Comparison of ENCODE assay signal across 1 cellular context in the genomic region with DNA sequence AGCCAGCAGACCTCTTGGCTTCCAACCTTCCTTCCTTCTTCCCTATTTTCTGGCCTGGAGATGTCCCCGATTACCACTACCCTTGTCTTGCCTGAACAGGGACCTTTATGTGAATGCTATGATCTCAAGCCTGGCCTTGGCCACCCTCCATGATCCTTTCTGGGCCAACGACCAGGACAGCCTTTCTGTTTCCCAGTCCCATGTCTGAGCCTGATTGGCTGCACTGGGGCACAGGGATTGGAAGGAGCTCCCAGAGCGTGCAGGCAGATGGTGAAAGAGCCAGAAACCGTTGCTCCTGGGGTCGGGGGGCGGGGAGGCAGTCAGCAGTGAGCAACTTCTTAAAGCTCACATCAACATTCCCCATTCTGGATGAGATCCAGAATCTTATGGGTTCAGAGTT.
TF ChIP-seq lines count a peak whose summit lies in the region.

No MANE protein-coding gene starts in this region.

TF ChIP-seq in IMR-90, 13 proteins besides CTCF, POLR2A, EP300 and RAD21 (continued from another document):
- no peak for TF ChIP-seq RFX5 (IDR thresholded peaks at IDR 0.05; ENCODE audit: low read depth, low read length)
- TF ChIP-seq MAZ (IDR thresholded peaks at IDR 0.05; ENCODE audit: borderline replicate concordance, low read depth, low read length): no peak
- TF ChIP-seq, protein P1, sequence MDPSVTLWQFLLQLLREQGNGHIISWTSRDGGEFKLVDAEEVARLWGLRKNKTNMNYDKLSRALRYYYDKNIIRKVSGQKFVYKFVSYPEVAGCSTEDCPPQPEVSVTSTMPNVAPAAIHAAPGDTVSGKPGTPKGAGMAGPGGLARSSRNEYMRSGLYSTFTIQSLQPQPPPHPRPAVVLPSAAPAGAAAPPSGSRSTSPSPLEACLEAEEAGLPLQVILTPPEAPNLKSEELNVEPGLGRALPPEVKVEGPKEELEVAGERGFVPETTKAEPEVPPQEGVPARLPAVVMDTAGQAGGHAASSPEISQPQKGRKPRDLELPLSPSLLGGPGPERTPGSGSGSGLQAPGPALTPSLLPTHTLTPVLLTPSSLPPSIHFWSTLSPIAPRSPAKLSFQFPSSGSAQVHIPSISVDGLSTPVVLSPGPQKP (IDR thresholded peaks at IDR 0.05; ENCODE audit: borderline replicate concordance, low read depth, low read length): no peak
- TF ChIP-seq, protein P2, sequence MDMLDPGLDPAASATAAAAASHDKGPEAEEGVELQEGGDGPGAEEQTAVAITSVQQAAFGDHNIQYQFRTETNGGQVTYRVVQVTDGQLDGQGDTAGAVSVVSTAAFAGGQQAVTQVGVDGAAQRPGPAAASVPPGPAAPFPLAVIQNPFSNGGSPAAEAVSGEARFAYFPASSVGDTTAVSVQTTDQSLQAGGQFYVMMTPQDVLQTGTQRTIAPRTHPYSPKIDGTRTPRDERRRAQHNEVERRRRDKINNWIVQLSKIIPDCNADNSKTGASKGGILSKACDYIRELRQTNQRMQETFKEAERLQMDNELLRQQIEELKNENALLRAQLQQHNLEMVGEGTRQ (IDR thresholded peaks at IDR 0.05; ENCODE audit: low read depth, low read length): no peak
- no peak for TF ChIP-seq SMC3 (IDR thresholded peaks at IDR 0.05; ENCODE audit: low read depth, low read length)
- no peak for TF ChIP-seq RCOR1 (IDR thresholded peaks at IDR 0.05; ENCODE audit: insufficient replicate concordance, low read length)
